8 cellular contexts compared by ENCODE assay signal in the genomic region with DNA sequence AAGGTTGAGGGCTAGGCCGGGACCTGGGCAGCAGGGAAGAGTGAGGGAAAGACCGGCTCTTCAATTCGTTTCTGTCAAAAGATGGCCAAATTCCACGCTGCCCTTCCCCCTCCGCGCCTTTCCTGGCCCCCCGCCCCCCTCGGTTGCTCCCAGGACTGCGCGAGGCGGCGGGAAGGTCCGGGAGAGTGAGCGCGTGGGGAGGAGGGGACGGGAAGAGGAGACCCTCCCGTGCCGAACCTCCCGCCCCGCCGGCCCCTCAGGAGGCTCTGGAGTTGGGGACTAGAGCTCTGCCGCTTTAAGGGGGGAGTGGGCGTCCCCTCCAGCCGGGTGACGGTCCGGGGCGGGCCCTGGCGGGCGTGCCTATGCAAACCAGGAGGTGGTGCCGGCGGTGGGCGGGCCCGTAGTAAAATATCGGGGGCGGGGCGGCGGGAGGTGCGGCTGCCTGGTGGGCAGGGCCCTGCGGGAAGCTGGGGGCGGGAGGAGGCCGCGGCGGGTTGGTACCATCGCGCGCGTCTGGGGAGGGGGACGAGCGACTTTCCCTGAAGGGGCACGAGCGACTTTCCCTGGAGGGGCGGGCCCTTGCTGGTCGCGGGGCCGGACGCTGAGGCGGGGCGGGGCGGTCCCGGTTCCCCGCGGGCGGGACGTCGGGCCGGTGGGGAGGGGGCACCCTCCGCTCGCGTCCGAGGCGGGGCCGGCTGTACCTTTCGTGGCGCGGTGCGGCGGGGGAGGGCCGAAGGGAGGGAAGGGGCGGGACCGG. TPM values are rescaled to one million over a fixed set of nuclear protein-coding genes. Genes with fewer than 3 reads are reported as not detected.
DNase-seq lines count a peak whose midpoint lies in the region; ATAC-seq and TF ChIP-seq lines count a peak whose summit lies in the region.

No MANE protein-coding gene starts in this region.

- peak; percentile 94 for TF ChIP-seq POLR2A in ovary (IDR thresholded peaks at IDR 0.05)

- peak overlapping the region; percentile 93 for H3K4me3 Mint-ChIP-seq in activated naive CD8-positive, alpha-beta T cell treated with anti-CD3 and anti-CD28 coated beads for 36 hours

- DNase-seq in GM06990 (ENCODE audit: extremely low read depth, insufficient read length), result peak; percentile 93
- peak; percentile 96 for DNase-seq in NCI-H1105 (lab: John Stamatoyannopoulos, UW)
- peak; percentile 93 for DNase-seq in SKM-1 treated with dmso at 0.1 percent for 144 hours (lab: John Stamatoyannopoulos, UW; ENCODE audit: unreplicated experiment)
- DNase-seq in activated naive CD8-positive, alpha-beta T cell treated with anti-CD3 and anti-CD28 coated beads for 36 hours, result peak; percentile 95
- peak; percentile 99 for DNase-seq in Right ventricle myocardium inferior (ENCODE audit: missing footprints)
- DNase-seq in ovary, result peak; percentile 97 to 99 (median 98)

- peaks cover 24% of the 10 kb centered on the region for H3K4me1 Mint-ChIP-seq in activated naive CD8-positive, alpha-beta T cell treated with anti-CD3 and anti-CD28 coated beads for 36 hours

- H3K9me3 ChIP-seq in ovary, result no peaks in the 10 kb centered on the region
- H3K9me3 ChIP-seq in thymus (ENCODE audit: control insufficient read depth), result no peaks in the 10 kb centered on the region

- intact Hi-C loops in Right ventricle myocardium inferior (cut with DNase I) (loop anchor here (1.0 to 5.0 kb wide), 3 partner anchors 58 to 102 kb away; partner anchors contain the start of gene BCL9), ovary (cut with DNase I) (loop anchor here in 3 of 4 donors (2.0 to 5.0 kb wide), 2 partner anchors 57 to 59 kb away; partner anchors contain the start of gene BCL9 (in 3 of the 3))

- H3K4me1 ChIP-seq in ovary (ENCODE audit: insufficient read depth), result peaks cover 8% of the 10 kb centered on the region
- H3K4me1 ChIP-seq in thymus (ENCODE audit: control insufficient read depth, insufficient read depth, low read length), result peaks cover 12% of the 10 kb centered on the region

- H3K4me3 ChIP-seq in GM06990 (replicated peaks; ENCODE audit: low read depth, low read length), result peak overlapping the region; percentile 81
- H3K4me3 ChIP-seq in ovary, result peak overlapping the region; percentile 80
- peak overlapping the region; percentile 90 for H3K4me3 ChIP-seq in thymus (ENCODE audit: low read length)

- 0 to 1% (median 1%) methylated on average over 40 to 80 of the region's 80 CpGs for WGBS in ovary, 3 donors
- WGBS in thymus, result under 1% methylated on average over 80 of the region's 80 CpGs

- peak; percentile 84 for ATAC-seq in HG02642 (IDR thresholded peaks at IDR 0.05; ENCODE audit: poor library complexity, unreplicated experiment)
- ATAC-seq in Right ventricle myocardium inferior, result peak; percentile 95

- no peaks in the 10 kb centered on the region for H3K27me3 Mint-ChIP-seq in activated naive CD8-positive, alpha-beta T cell treated with anti-CD3 and anti-CD28 coated beads for 36 hours

- H3K36me3 ChIP-seq in GM06990 (ENCODE audit: control insufficient read depth, insufficient read depth, low read length) (no peaks in the 10 kb centered on the region), ovary (no peaks in the 10 kb centered on the region), thymus (ENCODE audit: control insufficient read depth, insufficient read depth) (no peaks in the 10 kb centered on the region)

- TF ChIP-seq CTCF in GM06990 (IDR thresholded peaks at IDR 0.05; ENCODE audit: insufficient read depth, low read length, poor library complexity, severe bottlenecking) (no peak), ovary (IDR thresholded peaks at IDR 0.05) (peak in 1 of 3 donors; percentile 21)

- peak overlapping the region; percentile 91 for H3K27ac Mint-ChIP-seq in activated naive CD8-positive, alpha-beta T cell treated with anti-CD3 and anti-CD28 coated beads for 36 hours

- H3K27ac ChIP-seq in ovary (peak overlapping the region; percentile 69 to 98), thymus (ENCODE audit: low read depth) (peak overlapping the region; percentile 90)

- H3K9me3 Mint-ChIP-seq in activated naive CD8-positive, alpha-beta T cell treated with anti-CD3 and anti-CD28 coated beads for 36 hours, result no peaks in the 10 kb centered on the region

- peaks cover 3% of the 10 kb centered on the region for H3K27me3 ChIP-seq in GM06990 (replicated peaks; ENCODE audit: control insufficient read depth, insufficient read depth, low read length)
- H3K27me3 ChIP-seq in ovary, result no peaks in the 10 kb centered on the region
- H3K27me3 ChIP-seq in thymus (ENCODE audit: control insufficient read depth, insufficient read depth), result peaks cover 3% of the 10 kb centered on the region

- H3K36me3 Mint-ChIP-seq in activated naive CD8-positive, alpha-beta T cell treated with anti-CD3 and anti-CD28 coated beads for 36 hours, result peaks cover 5% of the 10 kb centered on the region

- no peak for TF ChIP-seq EP300 in ovary (IDR thresholded peaks at IDR 0.05)

RNA-seq across cellular contexts. Expression of gene BCL9, which starts 58.2 kb away (rescaled TPM):
- total RNA-seq in activated naive CD8-positive, alpha-beta T cell treated with anti-CD3 and anti-CD28 coated beads for 36 hours, result 10 to 100 TPM; 32.2 to 32.8 TPM
- 8.6 TPM for total RNA-seq in Right ventricle myocardium inferior
- 10 to 100 TPM in 6 of 7 donors, 1 to 10 TPM in 1; 9.3 to 37.9 (median 31.8) TPM for total RNA-seq in ovary
- polyA plus RNA-seq in ovary, result 10 to 100 TPM; 10.8 to 32.9 TPM
- 5.5 TPM for polyA plus RNA-seq in thymus

Comparison
In these comparisons a context has a peak if more than half of its experiments do, and no peak if none do; other contexts are left out.
1. Peak in every context shown above with its lines: DNase-seq, ATAC-seq, H3K4me3 ChIP-seq and H3K27ac ChIP-seq.